In genomic region chr12:6883252-6883651, GRCh38 we compare ENCODE assay signal across 1 cellular context.
TF ChIP-seq lines count a peak whose summit lies in the region.

No MANE protein-coding gene starts in this region.

TF ChIP-seq in HEK293, 187 proteins besides CTCF, POLR2A, EP300 and RAD21:
- no peak for TF ChIP-seq SCRT2 (tag by site-specific recombination; IDR thresholded peaks at IDR 0.05)
- no peak for TF ChIP-seq ZNF747 (tag by site-specific recombination; IDR thresholded peaks at IDR 0.05)
- TF ChIP-seq ZNF830 (tag by site-specific recombination; IDR thresholded peaks at IDR 0.05; ENCODE audit: low read depth), result no peak
- no peak for TF ChIP-seq ZNF585B (tag by site-specific recombination; IDR thresholded peaks at IDR 0.05)
- TF ChIP-seq ZNF501 (tag by site-specific recombination; IDR thresholded peaks at IDR 0.05), result no peak
- TF ChIP-seq ZNF121 (tag by site-specific recombination; IDR thresholded peaks at IDR 0.05), result peak; percentile 71; the same call in 1 of the 2 replicates
